ENCODE assay signal across 14 cellular contexts in genomic region chr9:114895605-114896004, GRCh38. TPM values are rescaled to one million over a fixed set of nuclear protein-coding genes. Genes with fewer than 3 reads are reported as not detected.
DNase-seq lines count a peak whose midpoint lies in the region; ATAC-seq and TF ChIP-seq lines count a peak whose summit lies in the region.
"Had no signal": no experiment of that assay in that cellular context is flagged by ENCODE, and none has a peak within 500 bp of the region (broad histone marks: within the 10 kb centered on the region; RNA-seq: fewer than 3 reads in every experiment).

No MANE protein-coding gene starts in this region.

- no peaks in the 10 kb centered on the region for H3K27me3 ChIP-seq in ACC112 (ENCODE audit: insufficient read depth, low read length)
- no peaks in the 10 kb centered on the region for H3K27me3 ChIP-seq in GM23248 (replicated peaks; ENCODE audit: insufficient read depth)
- no peaks in the 10 kb centered on the region for H3K27me3 ChIP-seq in adipocyte (replicated peaks; ENCODE audit: control insufficient read depth, insufficient read depth, low read length)
- no peaks in the 10 kb centered on the region for H3K27me3 ChIP-seq in mesendoderm (ENCODE audit: insufficient read depth, low read length, poor library complexity)
- H3K27me3 ChIP-seq in thyroid gland, result no peaks in the 10 kb centered on the region
- H3K27me3 ChIP-seq in esophagus squamous epithelium, result no peaks in the 10 kb centered on the region
- H3K27me3 ChIP-seq: vagina had no signal

- H3K27ac ChIP-seq in ACC112 (ENCODE audit: low read depth, low read length) (peak overlapping the region; percentile 95), GM23248 (peak overlapping the region; percentile 92), mesendoderm (ENCODE audit: low read depth, low read length) (peak overlapping the region; percentile 82), thyroid gland (no peak overlapping the region), esophagus squamous epithelium (peak overlapping the region in 2 of 4 donors; percentile 46 to 63)

- no peak overlapping the region for H2AFZ ChIP-seq in ACC112 (ENCODE audit: low read length, unreplicated experiment)
- peak overlapping the region; percentile 37; the same call in 1 of the 2 replicates for H2AFZ ChIP-seq in GM23248

- H3K79me2 ChIP-seq in ACC112 (ENCODE audit: control insufficient read depth, insufficient read depth, low read length, unreplicated experiment), result no peaks in the 10 kb centered on the region
- no peaks in the 10 kb centered on the region for H3K79me2 ChIP-seq in GM23248 (ENCODE audit: insufficient read depth)
- no peaks in the 10 kb centered on the region for H3K79me2 ChIP-seq in mesendoderm (ENCODE audit: control insufficient read depth, insufficient read depth, low read length)

- H3K4me1 ChIP-seq in ACC112 (ENCODE audit: control insufficient read depth, insufficient read depth, low read length, unreplicated experiment), result peaks cover 43% of the 10 kb centered on the region
- peaks cover 48% of the 10 kb centered on the region for H3K4me1 ChIP-seq in GM23248 (ENCODE audit: insufficient read depth)
- peaks cover 33% of the 10 kb centered on the region for H3K4me1 ChIP-seq in adipocyte (ENCODE audit: control insufficient read depth, insufficient read depth, low read length)
- peaks cover 17% of the 10 kb centered on the region for H3K4me1 ChIP-seq in mesendoderm (ENCODE audit: control insufficient read depth, low read depth, low read length)
- H3K4me1 ChIP-seq in thyroid gland, result peaks cover 0 to 10% of the 10 kb centered on the region in 2 donors
- H3K4me1 ChIP-seq in esophagus squamous epithelium, result peaks cover 4 to 25% (median 8%) of the 10 kb centered on the region in 3 donors

- H3K18ac ChIP-seq in mesendoderm (ENCODE audit: low read length), result peak overlapping the region; percentile 91

- H3K4me2 ChIP-seq in GM23248 (ENCODE audit: unreplicated experiment) (peak overlapping the region; percentile 60), mesendoderm (ENCODE audit: low read length) (no peak overlapping the region)

- H3K9ac ChIP-seq in GM23248 (peak overlapping the region; percentile 68), adipocyte (ENCODE audit: low read length) (peak overlapping the region; percentile 41), mesendoderm (ENCODE audit: low read length) (no peak overlapping the region)

- H4K5ac ChIP-seq in mesendoderm (ENCODE audit: low read length), result no peak overlapping the region

- H2AK5ac ChIP-seq in mesendoderm (ENCODE audit: low read length), result peak overlapping the region; percentile 41

- H3K9me2 ChIP-seq in GM23248 (ENCODE audit: insufficient read depth), result no peaks in the 10 kb centered on the region

- in situ Hi-C loops in GM23248 (cut with MboI), result no loop called here

- H3K79me1 ChIP-seq in mesendoderm (ENCODE audit: low read length), result no peaks in the 10 kb centered on the region

- 0 to 6% methylated on average over 1 of the region's 1 CpG for WGBS in GM23248 (ENCODE audit: low coverage in 1 of 2, low lambda C conversion rate in 2 of 2, missing lambda C conversion rate in 2 of 2), 2 experiments
- WGBS in mesendoderm (ENCODE audit: extremely low coverage, insufficient coverage, low lambda C conversion rate), result no CpG with 5 or more reads among the region's 1 CpG
- 54 to 67% methylated on average over 1 of the region's 1 CpG for WGBS in thyroid gland, 2 donors
- 42 to 50% methylated on average over 1 of the region's 1 CpG for whole genome bisulfite sequencing in esophagus squamous epithelium, 2 donors

- H4K8ac ChIP-seq in mesendoderm (ENCODE audit: low read depth, low read length), result no peak overlapping the region

- H2BK120ac ChIP-seq in mesendoderm (ENCODE audit: low read depth, low read length), result peak overlapping the region; percentile 74

- H4K20me1 ChIP-seq in GM23248 (ENCODE audit: insufficient read depth), result no peaks in the 10 kb centered on the region

- H3K9me3 ChIP-seq in GM23248 (ENCODE audit: low read depth) (no peaks in the 10 kb centered on the region), adipocyte (ENCODE audit: control insufficient read depth, low read length) (no peaks in the 10 kb centered on the region), thyroid gland (no peaks in the 10 kb centered on the region), esophagus squamous epithelium (no peaks in the 10 kb centered on the region)
- H3K9me3 ChIP-seq: vagina had no signal

- H3K36me3 ChIP-seq in ACC112 (ENCODE audit: insufficient read depth, low read length) (no peaks in the 10 kb centered on the region), GM23248 (ENCODE audit: low read depth) (no peaks in the 10 kb centered on the region), adipocyte (ENCODE audit: control insufficient read depth, insufficient read depth, low read length, severe bottlenecking) (no peaks in the 10 kb centered on the region), mesendoderm (ENCODE audit: control insufficient read depth, insufficient read depth, low read length) (no peaks in the 10 kb centered on the region), thyroid gland (no peaks in the 10 kb centered on the region), esophagus squamous epithelium (no peaks in the 10 kb centered on the region)
- H3K36me3 ChIP-seq: vagina had no signal

- H3K23ac ChIP-seq in mesendoderm (ENCODE audit: low read length), result no peak overlapping the region

- no peak for TF ChIP-seq POLR2A in thyroid gland (IDR thresholded peaks at IDR 0.05)
- no peak for TF ChIP-seq POLR2A in esophagus squamous epithelium (IDR thresholded peaks at IDR 0.05)

- DNase-seq in GM23248 (peak; percentile 43), adipocyte (ENCODE audit: low read depth) (peak; percentile 62), mesendoderm (no peak), thyroid gland (no peak), esophagus squamous epithelium (lab: John Stamatoyannopoulos, UW) (no peak)
- no peak for DNase-seq in stimulated activated CD4-positive, alpha-beta T cell treated with anti-CD3 and anti-CD28 coated beads, Interleukin-4, amount 100 ng/mL, for 1 hour
- DNase-seq: activated gamma-delta T cell, kidney, NCI-H1092, NCI-H774, posterior cingulate gyrus had no signal

- H2BK5ac ChIP-seq in mesendoderm (ENCODE audit: low read length), result no peak overlapping the region

- H3K4me3 ChIP-seq in ACC112 (ENCODE audit: low read depth, low read length) (peak overlapping the region; percentile 26; the same call in 1 of the 2 replicates), GM23248 (peak overlapping the region; percentile 27; the same call in 1 of the 2 replicates), adipocyte (ENCODE audit: low read length) (peak overlapping the region; percentile 30), mesendoderm (ENCODE audit: low read length) (no peak overlapping the region), thyroid gland (replicated peaks in 1 of 3) (no peak overlapping the region), esophagus squamous epithelium (no peak overlapping the region)
- H3K4me3 ChIP-seq: vagina had no signal

- peaks cover 42% of the 10 kb centered on the region for H3F3A ChIP-seq in GM23248 (ENCODE audit: insufficient read depth)

- H2BK15ac ChIP-seq in mesendoderm (replicated peaks; ENCODE audit: low read depth), result peak overlapping the region; percentile 27

- peak overlapping the region; percentile 44 for H3K4ac ChIP-seq in mesendoderm (ENCODE audit: low read depth, low read length)

- no peak overlapping the region for H3K56ac ChIP-seq in mesendoderm (ENCODE audit: low read length)

- TF ChIP-seq CTCF in thyroid gland (IDR thresholded peaks at IDR 0.05), result no peak
- no peak for TF ChIP-seq CTCF in esophagus squamous epithelium (IDR thresholded peaks at IDR 0.05)

- ATAC-seq in GM18909 (IDR thresholded peaks at IDR 0.05; ENCODE audit: poor library complexity, unreplicated experiment), result no peak

- intact Hi-C loops in thyroid gland (cut with DNase I), result no loop called here
- intact Hi-C loops in esophagus squamous epithelium (cut with DNase I), result no loop called here

RNA-seq across cellular contexts. Expression of gene TNFSF8, which starts 34.8 kb away (rescaled TPM):
- not detected in 2 replicates for total RNA-seq in GM23248 (2014; rRNA removed; shearing (Covaris generic))
- polyA plus RNA-seq in GM23248 (2016; fragmentation: Nextera tagmentation; extraction: Ambion mirVana), result not detected in 2 replicates
- polyA plus RNA-seq in mesendoderm (2013, experiment 1 of 2), result not detected
- polyA plus RNA-seq in mesendoderm (2013, experiment 2 of 2), result not detected
- 1 to 10 TPM; 1.3 to 4.2 (median 2.1) TPM for total RNA-seq in thyroid gland
- 1 to 10 TPM in 1 of 4 donors, under 1 TPM in 3; 0.21 to 6.5 (median 0.41) TPM for total RNA-seq in esophagus squamous epithelium

Comparison
In these comparisons a context has a peak if more than half of its experiments do, and no peak if none do; other contexts are left out.
1. H3K27ac ChIP-seq: peak in ACC112 (single experiment), GM23248 (single experiment) and mesendoderm (single experiment); none in thyroid gland (0 of 3).
2. H3K4me3 ChIP-seq: peak in ACC112 (single experiment), GM23248 (single experiment) and adipocyte (single experiment); none in mesendoderm (single experiment), thyroid gland (0 of 3) and esophagus squamous epithelium (0 of 4).
3. DNase-seq: peak in GM23248 (single experiment) and adipocyte (single experiment); none in mesendoderm (single experiment), stimulated activated CD4-positive, alpha-beta T cell treated with anti-CD3 and anti-CD28 coated beads, Interleukin-4, amount 100 ng/mL, for 1 hour (single experiment), thyroid gland (0 of 2) and esophagus squamous epithelium (single experiment).